8 cellular contexts compared by ENCODE assay signal in genomic region chr9:136975624-136976023, GRCh38. TPM values are rescaled to one million over a fixed set of nuclear protein-coding genes. Genes with fewer than 3 reads are reported as not detected.
DNase-seq lines count a peak whose midpoint lies in the region; ATAC-seq, FAIRE-seq and TF ChIP-seq lines count a peak whose summit lies in the region.

No MANE protein-coding gene starts in this region.

- peak; percentile 39 for ATAC-seq in effector memory CD8-positive, alpha-beta T cell (replicated peaks)
- ATAC-seq in HG02623 (IDR thresholded peaks at IDR 0.05; ENCODE audit: unreplicated experiment) = no peak

- TF ChIP-seq POLR2A in esophagus muscularis mucosa (IDR thresholded peaks at IDR 0.05; ENCODE audit: low read depth) = no peak

- H3K9me3 Mint-ChIP-seq in effector memory CD8-positive, alpha-beta T cell = no peaks in the 10 kb centered on the region

- peak overlapping the region; percentile 62 to 87 for H3K27ac Mint-ChIP-seq in effector memory CD8-positive, alpha-beta T cell

- peaks cover 0 to 22% (median 0%) of the 10 kb centered on the region in 4 donors for H3K27me3 ChIP-seq in esophagus muscularis mucosa

- no peak overlapping the region for H3K4me3 ChIP-seq in esophagus muscularis mucosa

- no peaks in the 10 kb centered on the region for H3K36me3 ChIP-seq in esophagus muscularis mucosa

- H3K27me3 Mint-ChIP-seq in effector memory CD8-positive, alpha-beta T cell = no peaks in the 10 kb centered on the region

- peak overlapping the region in 1 of 4 donors; percentile 33 for H3K27ac ChIP-seq in esophagus muscularis mucosa (replicated peaks in 1 of 4)

- TF ChIP-seq CTCF in GM10266 (IDR thresholded peaks at IDR 0.05; ENCODE audit: control insufficient read depth, insufficient read depth, low read depth, missing control alignments) (peak; percentile 37), esophagus muscularis mucosa (IDR thresholded peaks at IDR 0.05) (peak in 1 of 3 experiments; percentile 14)

- 73% methylated on average over 7 of the region's 15 CpGs for WGBS in esophagus muscularis mucosa

- TF ChIP-seq EP300 in esophagus muscularis mucosa (IDR thresholded peaks at IDR 0.05) = no peak

- peaks cover 30 to 47% (median 43%) of the 10 kb centered on the region in 4 donors for H3K4me1 ChIP-seq in esophagus muscularis mucosa

- intact Hi-C loops in esophagus muscularis mucosa (cut with DNase I) = no loop called here

- DNase-seq in GM10266 (ENCODE audit: extremely low spot score) (peak; percentile 71), RCC 7860 (ENCODE audit: low spot score) (peak; percentile 61), pons (ENCODE audit: low spot score) (peak; percentile 78), esophagus muscularis mucosa (ENCODE audit: extremely low spot score) (no peak), NCI-H2029 treated with DMSO at 0.1 percent for 48 hours (lab: John Stamatoyannopoulos, UW) (no peak), kidney tubule cell (ENCODE audit: low spot score) (no peak)
- DNase-seq in effector memory CD8-positive, alpha-beta T cell = peak in 2 of 3 experiments; percentile 56 to 57

- no peaks in the 10 kb centered on the region for H3K9me3 ChIP-seq in esophagus muscularis mucosa

- H3K36me3 Mint-ChIP-seq in effector memory CD8-positive, alpha-beta T cell (ENCODE audit: insufficient read depth) = no peaks in the 10 kb centered on the region

- peak overlapping the region; percentile 63 to 83 for H3K4me3 Mint-ChIP-seq in effector memory CD8-positive, alpha-beta T cell

- peak; percentile 46 for FAIRE-seq in RCC 7860 (lab: Jason Lieb, UNC)

- H3K4me1 Mint-ChIP-seq in effector memory CD8-positive, alpha-beta T cell (ENCODE audit: low read depth in 2 of 2) = peaks cover 6 to 22% of the 10 kb centered on the region in 2 donors

RNA-seq across cellular contexts. Expression of gene PTGDS, which starts 1.7 kb away (rescaled TPM):
- total RNA-seq in esophagus muscularis mucosa = 10 to 100 TPM; 10.4 to 77.9 (median 51.6) TPM

RNA-seq across cellular contexts. Expression of gene LCNL1, which starts 7.2 kb away (rescaled TPM):
- total RNA-seq in esophagus muscularis mucosa = under 1 TPM in 3 of 4 donors, not detected in 1; 0.11 to 0.42 (median 0.39) TPM

RNA-seq across cellular contexts. Expression of gene PAXX, which starts 16.6 kb away (rescaled TPM):
- 10 to 100 TPM; 28.8 to 39.9 (median 37.8) TPM for total RNA-seq in esophagus muscularis mucosa

RNA-seq across cellular contexts. Expression of gene CLIC3, which starts 20.7 kb away (rescaled TPM):
- 1 to 10 TPM in 2 of 4 donors, not detected in 2; 1.4 to 2.5 TPM for total RNA-seq in esophagus muscularis mucosa

RNA-seq across cellular contexts. Expression of gene LCN12, which starts 23.6 kb away (rescaled TPM):
- total RNA-seq in esophagus muscularis mucosa = not detected

Comparison
In these comparisons a context has a peak if more than half of its experiments do, and no peak if none do; other contexts are left out.
1. DNase-seq: peak in GM10266 (single experiment), RCC 7860 (single experiment), effector memory CD8-positive, alpha-beta T cell (2 of 3) and pons (single experiment); none in esophagus muscularis mucosa (single experiment), NCI-H2029 treated with DMSO at 0.1 percent for 48 hours (single experiment) and kidney tubule cell (single experiment).